ENCODE assay signal across 22 cellular contexts in genomic region chr9:18325337-18326011, GRCh38.
"Had no signal": no experiment of that assay in that cellular context is flagged by ENCODE, and none has a peak within 500 bp of the region (broad histone marks: within the 10 kb centered on the region; RNA-seq: fewer than 3 reads in every experiment).

No MANE protein-coding gene starts in this region.

- H3K4me3 ChIP-seq: breast epithelium, pancreas, psoas muscle, right atrium auricular region, testis, vagina had no signal

- H3K27me3 ChIP-seq: breast epithelium, pancreas, right atrium auricular region, testis, vagina had no signal

- H3K36me3 ChIP-seq: breast epithelium, pancreas, right atrium auricular region, vagina had no signal

- H3K36me3 Mint-ChIP-seq: activated naive CD8-positive, alpha-beta T cell; natural killer cell treated with Interleukin-12 subunit alpha and Interleukin-12 subunit beta and Interleukin-15 and Interleukin-18, amount 100 ng/mL, for 72 hours; stimulated activated memory B cell treated with anti-CD40 and anti-IgM and Interleukin-4, amounts not matched to agents 10 μg/mL and 1 μg/mL and 100 μg/mL, for 72 hours; type B pancreatic cell had no signal

- H3K27ac Mint-ChIP-seq: activated naive CD8-positive, alpha-beta T cell; activated T-cell treated with anti-CD3 and anti-CD28 coated beads, Interleukin-2, amount 50 U/mL, for 24 hours; activated T-helper 17 cell treated with anti-CD3 and anti-CD28 coated beads, Interleukin-2, amount 50 U/mL, for 72 hours; natural killer cell treated with Interleukin-12 subunit alpha and Interleukin-12 subunit beta and Interleukin-15 and Interleukin-18, amount 100 ng/mL, for 72 hours; stimulated activated memory B cell treated with anti-CD40 and anti-IgM and Interleukin-4, amounts not matched to agents 10 μg/mL and 1 μg/mL and 100 μg/mL, for 72 hours; type B pancreatic cell had no signal

- H3K9me3 ChIP-seq: breast epithelium, pancreas, psoas muscle, testis, vagina had no signal

- H3K4me1 Mint-ChIP-seq: activated T-helper 17 cell treated with anti-CD3 and anti-CD28 coated beads, Interleukin-2, amount 50 U/mL, for 72 hours; central memory CD8-positive, alpha-beta T cell; stimulated activated memory B cell treated with anti-CD40 and anti-IgM and Interleukin-4, amounts not matched to agents 10 μg/mL and 1 μg/mL and 100 μg/mL, for 72 hours had no signal

- H3K27ac ChIP-seq: breast epithelium, pancreas, psoas muscle, right atrium auricular region, testis, vagina had no signal

- H3K27me3 Mint-ChIP-seq: activated T-cell treated with anti-CD3 and anti-CD28 coated beads, Interleukin-2, amount 50 U/mL, for 24 hours; activated T-helper 17 cell treated with anti-CD3 and anti-CD28 coated beads, Interleukin-2, amount 50 U/mL, for 72 hours; central memory CD8-positive, alpha-beta T cell; natural killer cell treated with Interleukin-12 subunit alpha and Interleukin-12 subunit beta and Interleukin-15 and Interleukin-18, amount 100 ng/mL, for 72 hours; stimulated activated memory B cell treated with anti-CD40 and anti-IgM and Interleukin-4, amounts not matched to agents 10 μg/mL and 1 μg/mL and 100 μg/mL, for 72 hours; type B pancreatic cell had no signal

- DNase-seq: activated CD4-positive, alpha-beta T cell treated with anti-CD3 and anti-CD28 coated beads, Interleukin-2, amount 50 U/mL, for 4 hours; activated CD8-positive, alpha-beta memory T cell treated with anti-CD3 and anti-CD28 coated beads for 24 hours; activated CD8-positive, alpha-beta memory T cell treated with anti-CD3 and anti-CD28 coated beads, Interleukin-2, amount 50 U/mL, for 4 hours; activated T-cell treated with anti-CD3 and anti-CD28 coated beads, Interleukin-2, amount 50 U/mL, for 24 hours; effector memory CD4-positive, alpha-beta T cell; glutamatergic neuron; hippocampal formation; left ventricle myocardium superior; midbrain; pancreas; psoas muscle; stimulated activated CD4-positive, alpha-beta T cell treated with anti-CD3 and anti-CD28 coated beads, Interleukin-12 subunit alpha, Interleukin-12 subunit beta, amount 100 ng/mL, for 4 hours; testis had no signal

- H3K4me1 ChIP-seq: breast epithelium, pancreas, psoas muscle, right atrium auricular region, vagina had no signal

- H3K4me3 Mint-ChIP-seq: activated naive CD8-positive, alpha-beta T cell; activated T-cell treated with anti-CD3 and anti-CD28 coated beads, Interleukin-2, amount 50 U/mL, for 24 hours; activated T-helper 17 cell treated with anti-CD3 and anti-CD28 coated beads, Interleukin-2, amount 50 U/mL, for 72 hours; central memory CD8-positive, alpha-beta T cell; natural killer cell treated with Interleukin-12 subunit alpha and Interleukin-12 subunit beta and Interleukin-15 and Interleukin-18, amount 100 ng/mL, for 72 hours; stimulated activated memory B cell treated with anti-CD40 and anti-IgM and Interleukin-4, amounts not matched to agents 10 μg/mL and 1 μg/mL and 100 μg/mL, for 72 hours; type B pancreatic cell had no signal

- H3K9me3 Mint-ChIP-seq: activated T-cell treated with anti-CD3 and anti-CD28 coated beads, Interleukin-2, amount 50 U/mL, for 24 hours; activated T-helper 17 cell treated with anti-CD3 and anti-CD28 coated beads, Interleukin-2, amount 50 U/mL, for 72 hours; central memory CD8-positive, alpha-beta T cell; stimulated activated memory B cell treated with anti-CD40 and anti-IgM and Interleukin-4, amounts not matched to agents 10 μg/mL and 1 μg/mL and 100 μg/mL, for 72 hours; type B pancreatic cell had no signal

- ATAC-seq: activated T-helper 17 cell treated with anti-CD3 and anti-CD28 coated beads, Interleukin-2, amount 50 U/mL, for 72 hours; left ventricle myocardium superior; natural killer cell treated with Interleukin-12 subunit alpha and Interleukin-12 subunit beta and Interleukin-15 and Interleukin-18, amount 100 ng/mL, for 72 hours; pancreas; psoas muscle; stimulated activated memory B cell treated with anti-CD40 and anti-IgM and Interleukin-4, amounts not matched to agents 10 μg/mL and 1 μg/mL and 100 μg/mL, for 72 hours had no signal
